9 cellular contexts compared by ENCODE assay signal in the genomic region with DNA sequence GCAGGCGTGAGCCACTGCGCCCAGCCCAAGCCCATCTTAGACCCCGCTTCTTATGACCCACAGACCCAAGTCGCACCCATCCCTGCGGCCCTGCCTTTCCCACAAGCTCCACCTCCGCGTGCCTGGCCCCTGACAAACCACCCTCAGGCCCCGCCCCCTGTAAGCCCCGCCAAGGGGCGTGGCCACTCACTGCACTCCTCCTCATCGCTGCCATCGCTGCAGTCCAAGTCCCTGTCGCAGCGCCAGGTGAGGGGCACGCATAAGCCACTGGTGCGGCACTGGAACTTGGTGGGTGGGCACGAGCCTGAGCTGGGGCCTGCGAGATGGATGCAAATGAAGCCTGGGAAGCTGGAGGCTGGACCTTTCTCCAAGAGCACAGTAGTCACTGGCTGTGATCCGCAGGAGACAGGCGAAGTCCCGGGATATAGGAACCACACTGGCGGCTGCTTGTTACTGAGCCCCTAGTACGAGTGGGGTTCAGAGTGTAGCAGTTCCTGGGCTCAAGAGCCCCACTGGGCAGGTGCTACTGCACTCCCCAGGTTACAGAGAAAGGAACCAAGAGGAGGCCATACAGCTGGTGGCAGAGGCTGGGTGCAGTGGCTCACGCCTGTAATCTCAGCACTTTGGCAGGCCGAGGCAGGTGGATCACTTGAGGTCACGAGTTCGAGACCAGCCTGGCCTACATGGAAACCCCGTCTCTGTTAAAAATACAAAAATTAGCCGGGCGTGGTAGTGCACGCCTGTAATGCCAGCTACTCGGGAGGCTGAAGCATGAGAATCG. TPM values are rescaled to one million over a fixed set of nuclear protein-coding genes. Genes with fewer than 3 reads are reported as not detected.
DNase-seq lines count a peak whose midpoint lies in the region; ATAC-seq and TF ChIP-seq lines count a peak whose summit lies in the region.
"Had no signal": no experiment of that assay in that cellular context is flagged by ENCODE, and none has a peak within 500 bp of the region (broad histone marks: within the 10 kb centered on the region; RNA-seq: fewer than 3 reads in every experiment).

No MANE protein-coding gene starts in this region.

- peaks cover 17% of the 10 kb centered on the region for H3K79me2 ChIP-seq in GM23338 (replicated peaks; ENCODE audit: insufficient read depth)

- peaks cover 14% of the 10 kb centered on the region for H3F3A ChIP-seq in GM23338 (replicated peaks; ENCODE audit: low read depth)

- DNase-seq in GM23338 (ENCODE audit: low spot score) (peak; percentile 94), NCI-H82 treated with DMSO at 0.1 percent for 48 hours (lab: John Stamatoyannopoulos, UW; ENCODE audit: unreplicated experiment) (peak; percentile 48), colonic mucosa (peak; percentile 25), posterior vena cava (ENCODE audit: low spot score) (peak; percentile 70), OCI-M2 (lab: John Stamatoyannopoulos, UW; ENCODE audit: unreplicated experiment) (no peak), cerebellum (ENCODE audit: low spot score) (no peak), SHP77 (lab: John Stamatoyannopoulos, UW) (no peak)

- no peak overlapping the region for H3K27ac ChIP-seq in GM23338 (ENCODE audit: low read depth)
- no peak overlapping the region for H3K27ac ChIP-seq in colonic mucosa

- no peaks in the 10 kb centered on the region; the same call in 1 of the 2 replicates for H4K20me1 ChIP-seq in GM23338 (replicated peaks; ENCODE audit: insufficient read depth)

- no peaks in the 10 kb centered on the region; the same call in 1 of the 2 replicates for H3K36me3 ChIP-seq in GM23338 (ENCODE audit: insufficient read depth)
- no peaks in the 10 kb centered on the region for H3K36me3 ChIP-seq in colonic mucosa

- H3K9me3 Mint-ChIP-seq in GM23338, result no peaks in the 10 kb centered on the region
- H3K9me3 Mint-ChIP-seq: nephron had no signal

- H3K9me2 ChIP-seq in GM23338 (ENCODE audit: insufficient read depth), result no peaks in the 10 kb centered on the region

- peak overlapping the region; percentile 38; the same call in 1 of the 2 replicates for H3K27ac Mint-ChIP-seq in GM23338

- no peak for TF ChIP-seq CTCF in GM23338 (conservative IDR thresholded peaks at IDR 0.05; ENCODE audit: low read depth in 2 of 2)
- no peak for TF ChIP-seq CTCF in colonic mucosa (IDR thresholded peaks at IDR 0.05)

- intact Hi-C loops in colonic mucosa (cut with DNase I), result no loop called here
- intact Hi-C loops in posterior vena cava (cut with DNase I), result no loop called here

- no peak overlapping the region for H3K4me3 Mint-ChIP-seq in GM23338
- H3K4me3 Mint-ChIP-seq: nephron had no signal

- peak; percentile 71 for ATAC-seq in GM23338
- ATAC-seq in HG03135 (IDR thresholded peaks at IDR 0.05; ENCODE audit: unreplicated experiment), result no peak

- peaks cover 35% of the 10 kb centered on the region for H3K36me3 Mint-ChIP-seq in GM23338 (ENCODE audit: low read depth)

- peaks cover 15% of the 10 kb centered on the region for H3K27me3 Mint-ChIP-seq in GM23338 (ENCODE audit: insufficient read depth, low read depth, poor library complexity)

- H3K27me3 ChIP-seq in GM23338 (ENCODE audit: insufficient read depth), result no peaks in the 10 kb centered on the region
- H3K27me3 ChIP-seq in colonic mucosa, result no peaks in the 10 kb centered on the region

- H3K4me3 ChIP-seq in GM23338, result no peak overlapping the region
- H3K4me3 ChIP-seq in colonic mucosa, result no peak overlapping the region

- peaks cover 11% of the 10 kb centered on the region; the same call in 1 of the 2 replicates for H3K4me1 ChIP-seq in GM23338 (ENCODE audit: insufficient read depth)
- H3K4me1 ChIP-seq in colonic mucosa, result peaks cover 6% of the 10 kb centered on the region

- H2AFZ ChIP-seq in GM23338, result no peak overlapping the region

- H3K9ac ChIP-seq in colonic mucosa (ENCODE audit: low read depth in 2 of 2, low read length in 2 of 2), result no peak overlapping the region

- H3K9me3 ChIP-seq in colonic mucosa, result no peaks in the 10 kb centered on the region

- peaks cover 13% of the 10 kb centered on the region for H3K4me1 Mint-ChIP-seq in GM23338

- no peak overlapping the region for H3K4me2 ChIP-seq in GM23338

TF ChIP-seq in GM23338, 12 proteins besides CTCF, POLR2A, EP300 and RAD21 (continues in another document):
- no peak for TF ChIP-seq EZH2 (IDR thresholded peaks at IDR 0.05; ENCODE audit: low read depth, unreplicated experiment)
- TF ChIP-seq EZH2phosphoT487 (IDR thresholded peaks at IDR 0.05; ENCODE audit: unreplicated experiment), result no peak
- no peak for TF ChIP-seq ZNF114 (CRISPR knock-in tag; IDR thresholded peaks at IDR 0.05)
- TF ChIP-seq, protein P1, sequence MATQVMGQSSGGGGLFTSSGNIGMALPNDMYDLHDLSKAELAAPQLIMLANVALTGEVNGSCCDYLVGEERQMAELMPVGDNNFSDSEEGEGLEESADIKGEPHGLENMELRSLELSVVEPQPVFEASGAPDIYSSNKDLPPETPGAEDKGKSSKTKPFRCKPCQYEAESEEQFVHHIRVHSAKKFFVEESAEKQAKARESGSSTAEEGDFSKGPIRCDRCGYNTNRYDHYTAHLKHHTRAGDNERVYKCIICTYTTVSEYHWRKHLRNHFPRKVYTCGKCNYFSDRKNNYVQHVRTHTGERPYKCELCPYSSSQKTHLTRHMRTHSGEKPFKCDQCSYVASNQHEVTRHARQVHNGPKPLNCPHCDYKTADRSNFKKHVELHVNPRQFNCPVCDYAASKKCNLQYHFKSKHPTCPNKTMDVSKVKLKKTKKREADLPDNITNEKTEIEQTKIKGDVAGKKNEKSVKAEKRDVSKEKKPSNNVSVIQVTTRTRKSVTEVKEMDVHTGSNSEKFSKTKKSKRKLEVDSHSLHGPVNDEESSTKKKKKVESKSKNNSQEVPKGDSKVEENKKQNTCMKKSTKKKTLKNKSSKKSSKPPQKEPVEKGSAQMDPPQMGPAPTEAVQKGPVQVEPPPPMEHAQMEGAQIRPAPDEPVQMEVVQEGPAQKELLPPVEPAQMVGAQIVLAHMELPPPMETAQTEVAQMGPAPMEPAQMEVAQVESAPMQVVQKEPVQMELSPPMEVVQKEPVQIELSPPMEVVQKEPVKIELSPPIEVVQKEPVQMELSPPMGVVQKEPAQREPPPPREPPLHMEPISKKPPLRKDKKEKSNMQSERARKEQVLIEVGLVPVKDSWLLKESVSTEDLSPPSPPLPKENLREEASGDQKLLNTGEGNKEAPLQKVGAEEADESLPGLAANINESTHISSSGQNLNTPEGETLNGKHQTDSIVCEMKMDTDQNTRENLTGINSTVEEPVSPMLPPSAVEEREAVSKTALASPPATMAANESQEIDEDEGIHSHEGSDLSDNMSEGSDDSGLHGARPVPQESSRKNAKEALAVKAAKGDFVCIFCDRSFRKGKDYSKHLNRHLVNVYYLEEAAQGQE (IDR thresholded peaks at IDR 0.05; ENCODE audit: unreplicated experiment), result no peak
- no peak for TF ChIP-seq NANOG (IDR thresholded peaks at IDR 0.05; ENCODE audit: borderline replicate concordance)
- TF ChIP-seq ZNF331 (CRISPR knock-in tag; IDR thresholded peaks at IDR 0.05; ENCODE audit: low read depth), result no peak
- no peak for TF ChIP-seq JUNB (IDR thresholded peaks at IDR 0.05; ENCODE audit: unreplicated experiment)
- TF ChIP-seq STAT1 (IDR thresholded peaks at IDR 0.05; ENCODE audit: unreplicated experiment), result no peak
- TF ChIP-seq, protein P2, sequence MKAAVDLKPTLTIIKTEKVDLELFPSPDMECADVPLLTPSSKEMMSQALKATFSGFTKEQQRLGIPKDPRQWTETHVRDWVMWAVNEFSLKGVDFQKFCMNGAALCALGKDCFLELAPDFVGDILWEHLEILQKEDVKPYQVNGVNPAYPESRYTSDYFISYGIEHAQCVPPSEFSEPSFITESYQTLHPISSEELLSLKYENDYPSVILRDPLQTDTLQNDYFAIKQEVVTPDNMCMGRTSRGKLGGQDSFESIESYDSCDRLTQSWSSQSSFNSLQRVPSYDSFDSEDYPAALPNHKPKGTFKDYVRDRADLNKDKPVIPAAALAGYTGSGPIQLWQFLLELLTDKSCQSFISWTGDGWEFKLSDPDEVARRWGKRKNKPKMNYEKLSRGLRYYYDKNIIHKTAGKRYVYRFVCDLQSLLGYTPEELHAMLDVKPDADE (IDR thresholded peaks at IDR 0.05), result no peak
- no peak for TF ChIP-seq CREB1 (CRISPR knock-in tag; IDR thresholded peaks at IDR 0.05; ENCODE audit: low read depth)

RNA-seq across cellular contexts. Expression of a gene that starts 3.1 kb away (rescaled TPM):
- 84.9 and 124 TPM in 2 replicates for total RNA-seq in GM23338 (2014; rRNA removed; shearing (Covaris generic))
- polyA plus RNA-seq in GM23338 (2016; fragmentation: Nextera tagmentation; extraction: Ambion mirVana), result 87.0 and 90.0 TPM in 2 replicates
- total RNA-seq in colonic mucosa (100 to 1,000 TPM in 1 of 2 donors, 10 to 100 TPM in 1; 34.1 to 154 TPM), posterior vena cava (10 to 100 TPM; 29.2 to 31.6 TPM), cerebellum (13.3 TPM)

RNA-seq across cellular contexts. Expression of a gene that starts 16.1 kb away (rescaled TPM):
- 35.1 and 38.3 TPM in 2 replicates for total RNA-seq in GM23338 (2014; rRNA removed; shearing (Covaris generic))
- polyA plus RNA-seq in GM23338 (2016; fragmentation: Nextera tagmentation; extraction: Ambion mirVana), result 344 and 364 TPM in 2 replicates
- total RNA-seq in colonic mucosa, result 10 to 100 TPM; 57.4 to 58.3 TPM
- total RNA-seq in posterior vena cava, result 10 to 100 TPM; 29.8 to 31.2 TPM
- total RNA-seq in cerebellum, result 11.7 TPM

RNA-seq across cellular contexts. Expression of a gene that starts 16.3 kb away (rescaled TPM):
- total RNA-seq in GM23338 (2014; rRNA removed; shearing (Covaris generic)), result 151 and 174 TPM in 2 replicates
- 1,790 and 2,003 TPM in 2 replicates for polyA plus RNA-seq in GM23338 (2016; fragmentation: Nextera tagmentation; extraction: Ambion mirVana)
- 1,000 to 10,000 TPM; 1,587 to 1,854 TPM for total RNA-seq in colonic mucosa
- total RNA-seq in posterior vena cava, result 100 to 1,000 TPM; 798 to 911 TPM
- 105 TPM for total RNA-seq in cerebellum

RNA-seq across cellular contexts. Expression of a gene that starts 38.0 kb away (rescaled TPM):
- 8.7 and 9.3 TPM in 2 replicates for total RNA-seq in GM23338 (2014; rRNA removed; shearing (Covaris generic))
- polyA plus RNA-seq in GM23338 (2016; fragmentation: Nextera tagmentation; extraction: Ambion mirVana), result 2.0 and 2.2 TPM in 2 replicates
- total RNA-seq in colonic mucosa (1 to 10 TPM; 1.7 to 2.7 TPM), posterior vena cava (10 to 100 TPM; 11.0 to 22.5 TPM), cerebellum (4.5 TPM)

RNA-seq across cellular contexts. Expression of a gene that starts 58.9 kb away (rescaled TPM):
- 1.4 and 2.2 TPM in 2 replicates for total RNA-seq in GM23338 (2014; rRNA removed; shearing (Covaris generic))
- polyA plus RNA-seq in GM23338 (2016; fragmentation: Nextera tagmentation; extraction: Ambion mirVana), result 1.9 and 2.1 TPM in 2 replicates
- total RNA-seq in colonic mucosa (1 to 10 TPM; 7.7 to 8.1 TPM), posterior vena cava (10 to 100 TPM; 10.4 to 95.3 TPM), cerebellum (0.91 TPM)

Comparison
In these comparisons a context has a peak if more than half of its experiments do, and no peak if none do; other contexts are left out.
1. DNase-seq: peak in GM23338 (single experiment), NCI-H82 treated with DMSO at 0.1 percent for 48 hours (single experiment), colonic mucosa (single experiment) and posterior vena cava (single experiment); none in OCI-M2 (single experiment), cerebellum (single experiment) and SHP77 (0 of 2).